Comparison of ENCODE assay signal across 18 cellular contexts in genomic region chr15:68894208-68894607, GRCh38. TPM values are rescaled to one million over a fixed set of nuclear protein-coding genes. Genes with fewer than 3 reads are reported as not detected.
DNase-seq lines count a peak whose midpoint lies in the region; ATAC-seq, FAIRE-seq and TF ChIP-seq lines count a peak whose summit lies in the region.
"Had no signal": no experiment of that assay in that cellular context is flagged by ENCODE, and none has a peak within 500 bp of the region (broad histone marks: within the 10 kb centered on the region; RNA-seq: fewer than 3 reads in every experiment).

No MANE protein-coding gene starts in this region.

- CTCF ChIA-PET in HEK293 (lab: Yijun Ruan, JAX) (interaction anchor here (0.9 to 1.8 kb wide), 5 partner anchors 8 to 355 kb away, joined by 4 to 7 read pairs (median 4); no protein-coding TSS in a partner anchor), K562 (lab: Yijun Ruan, JAX; ENCODE audit: low intra/inter-chr PET ratio) (interaction anchor here (1.0 kb wide), 1 partner anchor 11 kb away, joined by 4 read pairs; no protein-coding TSS in a partner anchor), PC-9 (lab: Charles Lee) (no interaction called here), RWPE1 (lab: Yijun Ruan, JAX) (interaction anchor here (1.7 kb wide), 1 partner anchor 31 kb away, joined by 8 read pairs; no protein-coding TSS in a partner anchor)

- WGBS in K562 (ENCODE audit: insufficient coverage, low coverage, missing lambda C conversion rate) = 0% methylated on average over 1 of the region's 1 CpG

- H3K4me1 ChIP-seq in HEK293 (ENCODE audit: control insufficient read depth, insufficient read depth, low read length) = no peaks in the 10 kb centered on the region
- H3K4me1 ChIP-seq in K562 (replicated peaks in 1 of 2; ENCODE audit: control insufficient read depth in 2 of 2, insufficient read depth in 2 of 2, low read length in 2 of 2) = no peaks in the 10 kb centered on the region
- H3K4me1 ChIP-seq in PC-9 (replicated peaks; ENCODE audit: insufficient read depth) = no peaks in the 10 kb centered on the region
- H3K4me1 ChIP-seq: BLaER1 had no signal

- H3K4me2 ChIP-seq in K562 (ENCODE audit: insufficient read depth, low read length) (no peak overlapping the region), PC-9 (no peak overlapping the region)
- H3K4me2 ChIP-seq: BLaER1 had no signal

- H4K20me1 ChIP-seq in K562 (replicated peaks; ENCODE audit: control insufficient read depth, insufficient read depth, low read length) = no peaks in the 10 kb centered on the region
- no peaks in the 10 kb centered on the region for H4K20me1 ChIP-seq in PC-9 (ENCODE audit: insufficient read depth)
- H4K20me1 ChIP-seq: BLaER1 had no signal

- no peaks in the 10 kb centered on the region for H3K9me2 ChIP-seq in PC-9 (ENCODE audit: insufficient read depth)

- BruUV-seq in K562 (replicated peaks; lab: Mats Ljungman, UMichigan) (no TSS peak), PC-9 (replicated peaks; lab: Mats Ljungman, UMichigan) (no TSS peak)

- H3K27ac ChIP-seq in HEK293 (ENCODE audit: extremely low read depth, low read depth, low read length) (no peak overlapping the region), K562 (ENCODE audit: extremely low read depth, low read depth, low read length) (no peak overlapping the region), PC-9 (no peak overlapping the region), RWPE1 (no peak overlapping the region)
- H3K27ac ChIP-seq: BLaER1, GM23248 had no signal

- no peak for TF ChIP-seq POLR2A in K562 (conservative IDR thresholded peaks at IDR 0.05)

- TF ChIP-seq RAD21 in K562 (CRISPR knock-in tag; conservative IDR thresholded peaks at IDR 0.05 in 1 of 2, IDR thresholded peaks at IDR 0.05 in 1 of 2) = no peak

- TF ChIP-seq EP300 in K562 (IDR thresholded peaks at IDR 0.05; ENCODE audit: low read length) = no peak

- peaks cover 6 to 8% of the 10 kb centered on the region in 2 experiments for H3K27me3 ChIP-seq in K562 (ENCODE audit: control insufficient read depth in 2 of 2, insufficient read depth in 2 of 2, low read length in 2 of 2)
- H3K27me3 ChIP-seq in PC-9 (ENCODE audit: insufficient read depth, low read depth) = no peaks in the 10 kb centered on the region
- H3K27me3 ChIP-seq: BLaER1 had no signal

- intact Hi-C loops in K562 (cut with micrococcal nuclease) (no loop called here), PC-9 (cut with micrococcal nuclease; ENCODE audit: unreplicated experiment) (no loop called here)

- no peaks in the 10 kb centered on the region for H3K9me1 ChIP-seq in K562 (ENCODE audit: control insufficient read depth, insufficient read depth, low read length)

- DNase-seq in ELF-1 (ENCODE audit: low read depth, low spot score) (peak; percentile 78), K562 (ENCODE audit: extremely low read depth in 1 of 4, low spot score in 3 of 4) (no peak), left kidney (ENCODE audit: low read depth, low spot score) (peak; percentile 5), PC-9 (no peak), NCI-H82 treated with DMSO at 0.1 percent for 48 hours (lab: John Stamatoyannopoulos, UW; ENCODE audit: unreplicated experiment) (no peak), RWPE1 (ENCODE audit: low spot score) (no peak), SW480 (ENCODE audit: low spot score) (no peak)
- DNase-seq: 8988T; Calu3; CD8-positive, alpha-beta T cell; DMS79 treated with DMSO at 0.1 percent for 48 hours; GM23248; H7 had no signal

- H3K36me3 ChIP-seq in HEK293 (ENCODE audit: control insufficient read depth in 2 of 2, insufficient read depth in 1 of 2, low read length in 2 of 2) (no peaks in the 10 kb centered on the region), K562 (ENCODE audit: control insufficient read depth, insufficient read depth, low read length) (no peaks in the 10 kb centered on the region), PC-9 (ENCODE audit: low read depth) (no peaks in the 10 kb centered on the region)
- H3K36me3 ChIP-seq: BLaER1 had no signal

- ATAC-seq in K562 = no peak
- ATAC-seq: CD8-positive, alpha-beta T cell; GM12878; HepG2 had no signal

- no peak for TF ChIP-seq CTCF in HEK293 (tag by site-specific recombination; IDR thresholded peaks at IDR 0.05)
- TF ChIP-seq CTCF in K562 (IDR thresholded peaks at IDR 0.05 in 2 of 3, conservative IDR thresholded peaks at IDR 0.05 in 1 of 3; ENCODE audit: insufficient read depth in 2 of 3, low read depth in 1 of 3, low read length in 3 of 3) = no peak
- TF ChIP-seq CTCF in PC-9 (conservative IDR thresholded peaks at IDR 0.05) = no peak
- TF ChIP-seq CTCF in RWPE1 (conservative IDR thresholded peaks at IDR 0.05; ENCODE audit: low read depth) = no peak

- POLR2A ChIA-PET in HEK293 (lab: Yijun Ruan, JAX) (no interaction called here), K562 (lab: Yijun Ruan, JAX) (no interaction called here), PC-9 (lab: Charles Lee; ENCODE audit: unreplicated experiment) (interaction anchor here (0.6 kb wide), 1 partner anchor 259 kb away, joined by 3 read pairs; no protein-coding TSS in a partner anchor), RWPE1 (lab: Yijun Ruan, JAX; ENCODE audit: low non-redundant PET) (no interaction called here)

- H3K9ac ChIP-seq in K562 (ENCODE audit: insufficient read depth in 1 of 2, low read depth in 2 of 2, low read length in 2 of 2) = no peak overlapping the region
- H3K9ac ChIP-seq: BLaER1, GM23248 had no signal

- H3K4me3 ChIP-seq in HEK293 (ENCODE audit: low read depth, low read length) = no peak overlapping the region
- no peak overlapping the region for H3K4me3 ChIP-seq in K562
- no peak overlapping the region for H3K4me3 ChIP-seq in PC-9
- H3K4me3 ChIP-seq: BLaER1, GM12878, GM23248 had no signal

- H2AFZ ChIP-seq in K562 (ENCODE audit: low read depth, low read length) (no peak overlapping the region), PC-9 (no peak overlapping the region)
- H2AFZ ChIP-seq: GM23248 had no signal

- H3K9me3 ChIP-seq in HEK293 (ENCODE audit: control insufficient read depth, insufficient read depth, low read depth, low read length) (no peaks in the 10 kb centered on the region), K562 (replicated peaks; ENCODE audit: control insufficient read depth, insufficient read depth, low read depth, low read length) (no peaks in the 10 kb centered on the region), PC-9 (ENCODE audit: insufficient read depth, low read depth) (no peaks in the 10 kb centered on the region)
- H3K9me3 ChIP-seq: BLaER1 had no signal

- H3K79me2 ChIP-seq in K562 (ENCODE audit: control insufficient read depth, insufficient read depth, low read length) = no peaks in the 10 kb centered on the region
- no peaks in the 10 kb centered on the region for H3K79me2 ChIP-seq in PC-9 (ENCODE audit: low read depth)

- in situ Hi-C loops in K562 (cut with MboI) = no loop called here

- FAIRE-seq in K562 (lab: Jason Lieb, UNC) = no peak
- FAIRE-seq: GM12878, HepG2 had no signal

- no peaks in the 10 kb centered on the region for H3F3A ChIP-seq in PC-9 (ENCODE audit: insufficient read depth, low read depth)

TF ChIP-seq in K562, 482 proteins besides CTCF, POLR2A, EP300 and RAD21 (continues in another document):
- TF ChIP-seq PRDM10 (IDR thresholded peaks at IDR 0.05; ENCODE audit: partially characterized antibody) = peak; percentile 29

RNA-seq across cellular contexts. Expression of gene SPESP1, which starts 36.1 kb away (rescaled TPM):
- not detected in 2 replicates for total RNA-seq in K562 (2011; cell fraction: chromatin; rRNA removed; ENCODE audit: low replicate concordance)
- not detected in 2 replicates for total RNA-seq in K562 (2011; cell fraction: nucleolus; rRNA removed)
- total RNA-seq in K562 (2011; cell fraction: nucleoplasm; rRNA removed) = not detected in 2 replicates
- total RNA-seq in K562 (2014; rRNA removed) = not detected in 2 replicates
- not detected in 2 replicates for total RNA-seq in K562 (2014; rRNA removed; fragmentation: Illumina TruSeq; extraction: Trizol)
- not detected in 2 replicates for total RNA-seq in K562 (2015; rRNA removed; fragmentation: Illumina TruSeq; extraction: Trizol)
- total RNA-seq in K562 (2021) = not detected in 2 replicates
- polyA plus RNA-seq in K562 (2011; rRNA removed) = not detected in 2 replicates
- polyA plus RNA-seq in K562 (2011; cell fraction: cytosol; rRNA removed) = not detected in 2 replicates
- not detected in 2 replicates for polyA plus RNA-seq in K562 (2011; cell fraction: nucleus; rRNA removed)
- polyA plus RNA-seq in K562 (2012) = not detected in 2 replicates
- not detected in 2 replicates for polyA plus RNA-seq in K562 (2014; fragmentation: Illumina TruSeq; extraction: Trizol)
- polyA plus RNA-seq in K562 (2014; fragmentation: Nextera tagmentation; extraction: Ambion mirVana) = not detected
- not detected in 2 replicates for polyA plus RNA-seq in K562 (2014; rRNA removed)
- not detected in 2 replicates for polyA minus RNA-seq in K562 (2011; rRNA and poly(A)+ RNA removed)
- not detected in 2 replicates for polyA minus RNA-seq in K562 (2011; cell fraction: cytosol; rRNA and poly(A)+ RNA removed)
- polyA minus RNA-seq in K562 (2011; cell fraction: nucleus; rRNA and poly(A)+ RNA removed) = not detected in 2 replicates
- total RNA-seq in PC-9 (2021) = not detected in 2 replicates
- total RNA-seq: A673; Calu3; CD8-positive, alpha-beta T cell; GM12878; HepG2 had no signal
- polyA plus RNA-seq: GM12878, HepG2 had no signal

Comparison
In these comparisons a context has a peak if more than half of its experiments do, and no peak if none do; other contexts are left out.
1. DNase-seq: peak in ELF-1 (single experiment) and left kidney (single experiment); none in K562 (0 of 4), PC-9 (0 of 2), NCI-H82 treated with DMSO at 0.1 percent for 48 hours (single experiment), RWPE1 (single experiment) and SW480 (single experiment).